In the genomic region with DNA sequence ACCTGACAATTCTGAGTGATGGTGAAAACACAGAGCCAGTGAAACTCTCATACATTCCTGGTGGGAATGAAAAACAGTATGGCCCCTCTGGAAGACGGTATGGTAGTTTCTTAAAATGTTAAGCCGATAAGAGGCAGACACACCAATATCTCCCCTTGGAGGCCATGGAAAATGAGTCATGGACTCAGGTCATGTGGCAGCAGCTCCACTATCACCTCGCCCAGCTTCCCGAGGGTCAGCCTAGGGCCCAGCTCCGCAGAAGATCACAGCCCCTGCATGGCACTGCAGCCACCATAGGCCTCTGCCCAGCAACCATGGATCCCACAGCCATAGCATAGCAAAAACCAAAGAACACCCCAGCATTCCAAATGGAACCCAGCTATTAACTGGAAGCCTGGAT, we compare ENCODE assay signal across 33 cellular contexts. TPM values are rescaled to one million over a fixed set of nuclear protein-coding genes. Genes with fewer than 3 reads are reported as not detected.
"Had no signal": no experiment of that assay in that cellular context is flagged by ENCODE, and none has a peak within 500 bp of the region (broad histone marks: within the 10 kb centered on the region; RNA-seq: fewer than 3 reads in every experiment).

No MANE protein-coding gene starts in this region.

- H3K9me3 ChIP-seq: esophagus squamous epithelium, gastrocnemius medialis, lower lobe of right lung, mucosa of descending colon had no signal

- H3K36me3 ChIP-seq: esophagus squamous epithelium, gastrocnemius medialis, heart right ventricle, left lung, lower lobe of right lung had no signal

- DNase-seq: dermis blood vessel endothelial cell; dorsolateral prefrontal cortex; effector CD4-positive, alpha-beta T cell; effector memory CD4-positive, alpha-beta T cell; erythroblast; esophagus squamous epithelium; foreskin fibroblast; foreskin melanocyte; gastrocnemius medialis; glutamatergic neuron; head of caudate nucleus; heart right ventricle; hippocampal formation; left cardiac atrium; left lung; left ventricle myocardium superior; lower lobe of right lung; mesenchymal stem cell; midbrain; mucosa of descending colon; naive B cell had no signal

- FAIRE-seq: colon, endometrium, islet of Langerhans, keratinocyte had no signal

- ATAC-seq: esophagus mucosa, gastrocnemius medialis, heart right ventricle, left cardiac atrium, left lung, left ventricle myocardium superior, lower lobe of right lung, mucosa of descending colon had no signal

- H3K4me1 ChIP-seq: esophagus squamous epithelium, gastrocnemius medialis, left lung, lower lobe of right lung had no signal

- H3K27ac ChIP-seq: coronary artery, dorsolateral prefrontal cortex, epithelial cell of prostate, esophagus squamous epithelium, gastrocnemius medialis, heart right ventricle, left lung, lower lobe of right lung had no signal

- H3K4me3 ChIP-seq: coronary artery, dorsolateral prefrontal cortex, esophagus squamous epithelium, gastrocnemius medialis, heart right ventricle, left lung, lower lobe of right lung, mucosa of descending colon had no signal

- H3K27me3 ChIP-seq: dorsolateral prefrontal cortex, left lung had no signal

RNA-seq across cellular contexts. Expression of a gene that starts 21.4 kb away (rescaled TPM):
- total RNA-seq: dermis blood vessel endothelial cell, dorsolateral prefrontal cortex, esophagus mucosa, esophagus squamous epithelium, gastrocnemius medialis, glomerular endothelial cell, heart right ventricle, kidney epithelial cell, left cardiac atrium, left ventricle myocardium superior, lower leg skin, lung microvascular endothelial cell, mucosa of descending colon, myocyte had no signal
- polyA plus RNA-seq: heart right ventricle, keratinocyte had no signal

RNA-seq across cellular contexts. Expression of a gene that starts 25.8 kb away (rescaled TPM):
- total RNA-seq: dermis blood vessel endothelial cell, dorsolateral prefrontal cortex, gastrocnemius medialis, glomerular endothelial cell, heart right ventricle, kidney epithelial cell, left cardiac atrium, left ventricle myocardium superior, lower leg skin, lung microvascular endothelial cell, mucosa of descending colon, myocyte had no signal
- polyA plus RNA-seq: keratinocyte had no signal

RNA-seq across cellular contexts. Expression of a gene that starts 40.1 kb away (rescaled TPM):
- total RNA-seq: dermis blood vessel endothelial cell, dorsolateral prefrontal cortex, esophagus mucosa, esophagus squamous epithelium, gastrocnemius medialis, glomerular endothelial cell, heart right ventricle, kidney epithelial cell, left cardiac atrium, left lung, left ventricle myocardium superior, lower leg skin, lower lobe of right lung, lung microvascular endothelial cell, mucosa of descending colon, myocyte had no signal
- polyA plus RNA-seq: heart right ventricle, keratinocyte had no signal
